ENCODE assay signal across 1 cellular context in the genomic region with DNA sequence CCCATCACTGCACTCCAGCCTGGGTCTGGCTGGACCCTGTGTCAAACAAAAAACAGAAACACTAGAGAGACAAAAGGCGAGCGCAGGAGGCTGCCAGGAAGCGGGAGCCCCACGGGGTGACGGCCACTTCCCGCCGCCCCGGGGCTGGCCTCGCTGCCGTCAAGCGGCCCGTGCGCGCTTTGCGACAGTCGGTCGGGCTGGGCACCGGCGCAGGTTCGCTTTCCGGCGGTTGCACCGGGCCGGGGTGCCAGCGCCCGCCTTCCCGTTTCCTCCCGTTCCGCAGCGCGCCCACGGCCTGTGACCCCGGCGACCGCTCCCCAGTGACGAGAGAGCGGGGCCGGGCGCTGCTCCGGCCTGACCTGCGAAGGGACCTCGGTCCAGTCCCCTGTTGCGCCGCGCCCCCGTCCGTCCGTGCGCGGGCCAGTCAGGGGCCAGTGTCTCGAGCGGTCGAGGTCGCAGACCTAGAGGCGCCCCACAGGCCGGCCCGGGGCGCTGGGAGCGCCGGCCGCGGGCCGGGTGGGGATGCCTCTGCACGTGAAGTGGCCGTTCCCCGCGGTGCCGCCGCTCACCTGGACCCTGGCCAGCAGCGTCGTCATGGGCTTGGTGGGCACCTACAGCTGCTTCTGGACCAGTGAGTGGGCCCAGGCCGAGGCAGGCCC.
A peak's percentile ranks its signal among the peaks of the same experiment; 100 is the strongest.
TF ChIP-seq lines count a peak whose summit lies in the region.

A gene (plus strand): TSS at position 218 of the 659 bp plus-strand sequence. CDS start 305 bp downstream, at position 523.

TF ChIP-seq in HCT116, 20 proteins besides CTCF, POLR2A, EP300 and RAD21 (continued from another document):
- TF ChIP-seq, protein P1, sequence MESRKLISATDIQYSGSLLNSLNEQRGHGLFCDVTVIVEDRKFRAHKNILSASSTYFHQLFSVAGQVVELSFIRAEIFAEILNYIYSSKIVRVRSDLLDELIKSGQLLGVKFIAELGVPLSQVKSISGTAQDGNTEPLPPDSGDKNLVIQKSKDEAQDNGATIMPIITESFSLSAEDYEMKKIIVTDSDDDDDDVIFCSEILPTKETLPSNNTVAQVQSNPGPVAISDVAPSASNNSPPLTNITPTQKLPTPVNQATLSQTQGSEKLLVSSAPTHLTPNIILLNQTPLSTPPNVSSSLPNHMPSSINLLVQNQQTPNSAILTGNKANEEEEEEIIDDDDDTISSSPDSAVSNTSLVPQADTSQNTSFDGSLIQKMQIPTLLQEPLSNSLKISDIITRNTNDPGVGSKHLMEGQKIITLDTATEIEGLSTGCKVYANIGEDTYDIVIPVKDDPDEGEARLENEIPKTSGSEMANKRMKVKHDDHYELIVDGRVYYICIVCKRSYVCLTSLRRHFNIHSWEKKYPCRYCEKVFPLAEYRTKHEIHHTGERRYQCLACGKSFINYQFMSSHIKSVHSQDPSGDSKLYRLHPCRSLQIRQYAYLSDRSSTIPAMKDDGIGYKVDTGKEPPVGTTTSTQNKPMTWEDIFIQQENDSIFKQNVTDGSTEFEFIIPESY (IDR thresholded peaks at IDR 0.05; ENCODE audit: extremely low read depth, insufficient replicate concordance, low read length): no peak
- peak; percentile 72 for TF ChIP-seq POLR2AphosphoS5 (IDR thresholded peaks at IDR 0.05; ENCODE audit: low read depth, low read length)
- TF ChIP-seq ZNF274 (IDR thresholded peaks at IDR 0.05; ENCODE audit: low read depth, low read length): no peak
TF ChIP-seq in HCT116: peak in this region for 2.
